8 cellular contexts compared by ENCODE assay signal in genomic region chr2:176096986-176097819, GRCh38. TPM values are rescaled to one million over a fixed set of nuclear protein-coding genes. Genes with fewer than 3 reads are reported as not detected.
DNase-seq lines count a peak whose midpoint lies in the region; ATAC-seq and TF ChIP-seq lines count a peak whose summit lies in the region.

No MANE protein-coding gene starts in this region.

- peaks cover 24% of the 10 kb centered on the region for H3K4me1 ChIP-seq in mucosa of descending colon (ENCODE audit: low read depth)

- peak overlapping the region; percentile 30; the same call in 1 of the 2 replicates for H3K27ac ChIP-seq in C4-2B

- no peaks in the 10 kb centered on the region for H3K9me3 Mint-ChIP-seq in activated CD4-positive, alpha-beta memory T cell treated with anti-CD3 and anti-CD28 coated beads for 36 hours
- H3K9me3 Mint-ChIP-seq in stimulated activated effector memory CD8-positive, alpha-beta T cell treated with anti-CD3 and anti-CD28 coated beads, Interleukin-12 subunit alpha, Interleukin-12 subunit beta, amount 100 ng/mL, for 72 hours: no peaks in the 10 kb centered on the region

- peak overlapping the region; percentile 57 for H3K4me3 Mint-ChIP-seq in activated CD4-positive, alpha-beta memory T cell treated with anti-CD3 and anti-CD28 coated beads for 36 hours
- peak overlapping the region; percentile 65 for H3K4me3 Mint-ChIP-seq in stimulated activated effector memory CD8-positive, alpha-beta T cell treated with anti-CD3 and anti-CD28 coated beads, Interleukin-12 subunit alpha, Interleukin-12 subunit beta, amount 100 ng/mL, for 72 hours

- POLR2A ChIA-PET in activated CD4-positive, alpha-beta memory T cell treated with anti-CD3 and anti-CD28 coated beads for 36 hours (lab: Charles Lee): no interaction called here

- peak; percentile 83 for ATAC-seq in GM18909 (IDR thresholded peaks at IDR 0.05; ENCODE audit: poor library complexity, unreplicated experiment)
- ATAC-seq in HG03342 (IDR thresholded peaks at IDR 0.05; ENCODE audit: unreplicated experiment): peak; percentile 85
- ATAC-seq in mucosa of descending colon: peak; percentile 90
- ATAC-seq in stimulated activated effector memory CD8-positive, alpha-beta T cell treated with anti-CD3 and anti-CD28 coated beads, Interleukin-12 subunit alpha, Interleukin-12 subunit beta, amount 100 ng/mL, for 72 hours: peak; percentile 84

- H3K9me3 ChIP-seq in mucosa of descending colon: no peaks in the 10 kb centered on the region

- no peaks in the 10 kb centered on the region for H3K36me3 ChIP-seq in mucosa of descending colon (ENCODE audit: low read depth)

- H3K4me1 Mint-ChIP-seq in activated CD4-positive, alpha-beta memory T cell treated with anti-CD3 and anti-CD28 coated beads for 36 hours (ENCODE audit: low read depth): peaks cover 18% of the 10 kb centered on the region
- H3K4me1 Mint-ChIP-seq in stimulated activated effector memory CD8-positive, alpha-beta T cell treated with anti-CD3 and anti-CD28 coated beads, Interleukin-12 subunit alpha, Interleukin-12 subunit beta, amount 100 ng/mL, for 72 hours: peaks cover 27% of the 10 kb centered on the region

- no peak overlapping the region for H3K4me3 ChIP-seq in epithelial cell of esophagus (ENCODE audit: low read length)
- H3K4me3 ChIP-seq in mucosa of descending colon: no peak overlapping the region

- H3K36me3 Mint-ChIP-seq in activated CD4-positive, alpha-beta memory T cell treated with anti-CD3 and anti-CD28 coated beads for 36 hours: no peaks in the 10 kb centered on the region
- H3K36me3 Mint-ChIP-seq in stimulated activated effector memory CD8-positive, alpha-beta T cell treated with anti-CD3 and anti-CD28 coated beads, Interleukin-12 subunit alpha, Interleukin-12 subunit beta, amount 100 ng/mL, for 72 hours: peaks cover 7% of the 10 kb centered on the region

- peak overlapping the region; percentile 14 for H3K27ac Mint-ChIP-seq in activated CD4-positive, alpha-beta memory T cell treated with anti-CD3 and anti-CD28 coated beads for 36 hours
- H3K27ac Mint-ChIP-seq in stimulated activated effector memory CD8-positive, alpha-beta T cell treated with anti-CD3 and anti-CD28 coated beads, Interleukin-12 subunit alpha, Interleukin-12 subunit beta, amount 100 ng/mL, for 72 hours: no peak overlapping the region

- CTCF ChIA-PET in activated CD4-positive, alpha-beta memory T cell treated with anti-CD3 and anti-CD28 coated beads for 36 hours (lab: Charles Lee): interaction anchor here (0.6 to 5.8 kb wide), 26 partner anchors 9 to 893 kb away, joined by 3 to 130 read pairs (median 5); partner anchors contain the start of gene LNPK

- intact Hi-C loops in activated CD4-positive, alpha-beta memory T cell treated with anti-CD3 and anti-CD28 coated beads for 36 hours (cut with micrococcal nuclease): loop anchor here (1.0 to 10.0 kb wide), 5 partner anchors 16 to 892 kb away; no protein-coding TSS in a partner anchor
- intact Hi-C loops in mucosa of descending colon (cut with DNase I, micrococcal nuclease): loop anchor here in 1 of 2 donors (5.0 kb wide), 1 partner anchor 405 kb away; no protein-coding TSS in a partner anchor

- peak; percentile 63 for DNase-seq in NCI-H524 treated with DMSO at 0.1 percent for 48 hours (lab: John Stamatoyannopoulos, UW)
- peak; percentile 70 for DNase-seq in activated CD4-positive, alpha-beta memory T cell treated with anti-CD3 and anti-CD28 coated beads for 36 hours
- DNase-seq in epithelial cell of esophagus (ENCODE audit: low read depth): peak; percentile 64
- DNase-seq in mucosa of descending colon: peak; percentile 71 to 80 (median 74)
- DNase-seq in stimulated activated effector memory CD8-positive, alpha-beta T cell treated with anti-CD3 and anti-CD28 coated beads, Interleukin-12 subunit alpha, Interleukin-12 subunit beta, amount 100 ng/mL, for 72 hours (ENCODE audit: low spot score in 2 of 2): peak; percentile 42 to 70

- peaks cover 84% of the 10 kb centered on the region for H3K27me3 Mint-ChIP-seq in activated CD4-positive, alpha-beta memory T cell treated with anti-CD3 and anti-CD28 coated beads for 36 hours

- peak; percentile 90 for TF ChIP-seq CTCF in C4-2B (conservative IDR thresholded peaks at IDR 0.05)
- TF ChIP-seq CTCF in epithelial cell of esophagus (IDR thresholded peaks at IDR 0.05; ENCODE audit: insufficient read depth, low read depth, low read length, missing control alignments): peak; percentile 84
- TF ChIP-seq CTCF in mucosa of descending colon (IDR thresholded peaks at IDR 0.05): peak; percentile 85

RNA-seq across cellular contexts. Expression of gene HOXD12, which starts 2.4 kb away (rescaled TPM):
- not detected for total RNA-seq in activated CD4-positive, alpha-beta memory T cell treated with anti-CD3 and anti-CD28 coated beads for 36 hours
- total RNA-seq in mucosa of descending colon: not detected

RNA-seq across cellular contexts. Expression of gene HOXD13, which starts 4.7 kb away (rescaled TPM):
- total RNA-seq in activated CD4-positive, alpha-beta memory T cell treated with anti-CD3 and anti-CD28 coated beads for 36 hours: not detected
- total RNA-seq in mucosa of descending colon: 1 to 10 TPM in 2 of 3 donors, not detected in 1; 1.1 to 1.5 TPM

RNA-seq across cellular contexts. Expression of gene HOXD11, which starts 9.9 kb away (rescaled TPM):
- total RNA-seq in activated CD4-positive, alpha-beta memory T cell treated with anti-CD3 and anti-CD28 coated beads for 36 hours: not detected
- 1 to 10 TPM; 1.2 to 2.1 (median 2.1) TPM for total RNA-seq in mucosa of descending colon

RNA-seq across cellular contexts. Expression of gene EVX2, which starts 13.4 kb away (rescaled TPM):
- total RNA-seq in activated CD4-positive, alpha-beta memory T cell treated with anti-CD3 and anti-CD28 coated beads for 36 hours: not detected
- under 1 TPM in 1 of 3 donors, not detected in 2; 0.12 TPM for total RNA-seq in mucosa of descending colon

RNA-seq across cellular contexts. Expression of gene HOXD10, which starts 19.4 kb away (rescaled TPM):
- total RNA-seq in activated CD4-positive, alpha-beta memory T cell treated with anti-CD3 and anti-CD28 coated beads for 36 hours: not detected
- total RNA-seq in mucosa of descending colon: 1 to 10 TPM; 1.8 to 4.1 (median 3.0) TPM
